Comparison of ENCODE assay signal across 33 cellular contexts in the genomic region with DNA sequence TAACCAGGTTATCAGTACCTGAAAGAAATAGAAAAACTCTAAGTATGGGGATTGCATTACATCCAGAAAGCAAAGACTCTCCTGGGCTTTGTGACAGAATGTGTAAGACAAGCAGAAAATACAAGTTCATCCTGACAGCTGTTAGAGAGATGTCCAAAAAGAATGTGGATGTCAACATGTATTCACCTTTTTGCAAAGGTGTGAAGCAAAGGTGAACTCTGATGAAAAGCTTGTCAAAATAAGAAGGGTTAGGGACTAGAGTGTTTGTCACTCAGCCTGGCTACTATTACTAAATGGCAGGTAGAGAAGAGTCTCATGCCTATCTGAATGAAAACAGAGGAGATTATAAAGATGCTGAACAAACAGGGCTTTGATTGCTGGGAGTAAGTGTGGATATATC.
DNase-seq lines count a peak whose midpoint lies in the region; ATAC-seq, FAIRE-seq and TF ChIP-seq lines count a peak whose summit lies in the region.
"Had no signal": no experiment of that assay in that cellular context is flagged by ENCODE, and none has a peak within 500 bp of the region (broad histone marks: within the 10 kb centered on the region; RNA-seq: fewer than 3 reads in every experiment).

No MANE protein-coding gene starts in this region.

- no peak for TF ChIP-seq POLR2A in H54 (IDR thresholded peaks at IDR 0.05; ENCODE audit: low read depth, low read length)

- no peaks in the 10 kb centered on the region for H3K9me2 ChIP-seq in neural cell (ENCODE audit: insufficient read depth, low read length)

- FAIRE-seq in H54 (lab: Jason Lieb, UNC): peak; percentile 73
- FAIRE-seq: A204.1, A549, D721Med had no signal

- H3K27me3 ChIP-seq in neural cell (ENCODE audit: insufficient read depth, low read depth, low read length): no peaks in the 10 kb centered on the region
- H3K27me3 ChIP-seq in heart right ventricle: no peaks in the 10 kb centered on the region
- H3K27me3 ChIP-seq: BE2C; BLaER1; BLaER1 treated with 17β-estradiol and CSF1 and Interleukin-3, amounts not matched to agents 10 nM and 100 nM had no signal

- no peak overlapping the region for H3K9ac ChIP-seq in neural cell (ENCODE audit: low read length)
- H3K9ac ChIP-seq: BLaER1; BLaER1 treated with 17β-estradiol and CSF1 and Interleukin-3, amounts not matched to agents 10 nM and 100 nM had no signal

- no peaks in the 10 kb centered on the region for H3K79me2 ChIP-seq in neural cell (replicated peaks; ENCODE audit: insufficient read depth, low read length)

- DNase-seq in H54 (ENCODE audit: insufficient read length, low spot score): no peak
- DNase-seq in NCI-H69 (lab: John Stamatoyannopoulos, UW): peak; percentile 53
- no peak for DNase-seq in NCI-H146 (lab: John Stamatoyannopoulos, UW)
- DNase-seq in cerebellum (ENCODE audit: low spot score): no peak
- DNase-seq in heart right ventricle: no peak
- DNase-seq: 8988T; ACHN; AML-193; BE2C; C1 segment of cervical spinal cord; Caco-2; Calu3; CD4-positive, alpha-beta memory T cell; CD4-positive, alpha-beta T cell; CD4-positive, CD25-positive, alpha-beta regulatory T cell; CD8-positive, alpha-beta memory T cell; CD8-positive, alpha-beta T cell; COR-L47; DMS 273 treated with DMSO at 0.1 percent for 48 hours; DMS153; DMS53; DMS79; DMS79 treated with DMSO at 0.1 percent for 48 hours; DND-41; EL had no signal

- H3K36me3 ChIP-seq in neural cell (ENCODE audit: insufficient read depth, low read length): no peaks in the 10 kb centered on the region
- no peaks in the 10 kb centered on the region for H3K36me3 ChIP-seq in heart right ventricle
- H3K36me3 ChIP-seq: BE2C; BLaER1; BLaER1 treated with 17β-estradiol and CSF1 and Interleukin-3, amounts not matched to agents 10 nM and 100 nM had no signal

- TF ChIP-seq CTCF in neural cell (IDR thresholded peaks at IDR 0.05; ENCODE audit: poor library complexity, severe bottlenecking) (no peak), heart right ventricle (IDR thresholded peaks at IDR 0.05) (no peak)

- H3K4me3 ChIP-seq in neural cell (ENCODE audit: low read length): no peak overlapping the region
- H3K4me3 ChIP-seq in heart right ventricle: no peak overlapping the region
- H3K4me3 ChIP-seq: A549; BLaER1; BLaER1 treated with 17β-estradiol and CSF1 and Interleukin-3, amounts not matched to agents 10 nM and 100 nM had no signal

- H3K27ac ChIP-seq in neural cell (ENCODE audit: low read length) (no peak overlapping the region), heart right ventricle (no peak overlapping the region)
- H3K27ac ChIP-seq: 22Rv1; A549; BLaER1; BLaER1 treated with 17β-estradiol and CSF1 and Interleukin-3, amounts not matched to agents 10 nM and 100 nM; C4-2B had no signal

- peak; percentile 90 for TF ChIP-seq EP300 in neural cell (conservative IDR thresholded peaks at IDR 0.05; ENCODE audit: poor library complexity, severe bottlenecking)

- no peak overlapping the region for H2AFZ ChIP-seq in neural cell (ENCODE audit: low read depth, low read length)

- intact Hi-C loops in heart right ventricle (cut with DNase I): no loop called here

- no peak overlapping the region for H3K4me2 ChIP-seq in neural cell (ENCODE audit: low read length)
- H3K4me2 ChIP-seq: A549; BLaER1; BLaER1 treated with 17β-estradiol and CSF1 and Interleukin-3, amounts not matched to agents 10 nM and 100 nM had no signal

- H3K9me3 ChIP-seq in neural cell (ENCODE audit: low read length) (no peaks in the 10 kb centered on the region), heart right ventricle (peaks cover 0 to 5% (median 0%) of the 10 kb centered on the region in 11 donors)
- H3K9me3 ChIP-seq: BE2C; BLaER1; BLaER1 treated with 17β-estradiol and CSF1 and Interleukin-3, amounts not matched to agents 10 nM and 100 nM; Caco-2 had no signal

- H3K4me1 ChIP-seq in heart right ventricle: no peaks in the 10 kb centered on the region
- H3K4me1 ChIP-seq: A549; BLaER1; BLaER1 treated with 17β-estradiol and CSF1 and Interleukin-3, amounts not matched to agents 10 nM and 100 nM; Caco-2 had no signal

- H3F3A ChIP-seq in neural cell (ENCODE audit: insufficient read depth, low read length, poor library complexity, severe bottlenecking): no peaks in the 10 kb centered on the region

- no peak for TF ChIP-seq RAD21 in neural cell (conservative IDR thresholded peaks at IDR 0.05)

- no peak for ATAC-seq in heart right ventricle
- ATAC-seq: A549; CD8-positive, alpha-beta T cell had no signal

- H4K20me1 ChIP-seq in neural cell (ENCODE audit: insufficient read depth): no peaks in the 10 kb centered on the region
- H4K20me1 ChIP-seq: BLaER1; BLaER1 treated with 17β-estradiol and CSF1 and Interleukin-3, amounts not matched to agents 10 nM and 100 nM had no signal

TF ChIP-seq in neural cell, 6 proteins besides CTCF, POLR2A, EP300 and RAD21:
- peak; percentile 70 for TF ChIP-seq POLR2AphosphoS5 (IDR thresholded peaks at IDR 0.05)
- TF ChIP-seq, protein P1, sequence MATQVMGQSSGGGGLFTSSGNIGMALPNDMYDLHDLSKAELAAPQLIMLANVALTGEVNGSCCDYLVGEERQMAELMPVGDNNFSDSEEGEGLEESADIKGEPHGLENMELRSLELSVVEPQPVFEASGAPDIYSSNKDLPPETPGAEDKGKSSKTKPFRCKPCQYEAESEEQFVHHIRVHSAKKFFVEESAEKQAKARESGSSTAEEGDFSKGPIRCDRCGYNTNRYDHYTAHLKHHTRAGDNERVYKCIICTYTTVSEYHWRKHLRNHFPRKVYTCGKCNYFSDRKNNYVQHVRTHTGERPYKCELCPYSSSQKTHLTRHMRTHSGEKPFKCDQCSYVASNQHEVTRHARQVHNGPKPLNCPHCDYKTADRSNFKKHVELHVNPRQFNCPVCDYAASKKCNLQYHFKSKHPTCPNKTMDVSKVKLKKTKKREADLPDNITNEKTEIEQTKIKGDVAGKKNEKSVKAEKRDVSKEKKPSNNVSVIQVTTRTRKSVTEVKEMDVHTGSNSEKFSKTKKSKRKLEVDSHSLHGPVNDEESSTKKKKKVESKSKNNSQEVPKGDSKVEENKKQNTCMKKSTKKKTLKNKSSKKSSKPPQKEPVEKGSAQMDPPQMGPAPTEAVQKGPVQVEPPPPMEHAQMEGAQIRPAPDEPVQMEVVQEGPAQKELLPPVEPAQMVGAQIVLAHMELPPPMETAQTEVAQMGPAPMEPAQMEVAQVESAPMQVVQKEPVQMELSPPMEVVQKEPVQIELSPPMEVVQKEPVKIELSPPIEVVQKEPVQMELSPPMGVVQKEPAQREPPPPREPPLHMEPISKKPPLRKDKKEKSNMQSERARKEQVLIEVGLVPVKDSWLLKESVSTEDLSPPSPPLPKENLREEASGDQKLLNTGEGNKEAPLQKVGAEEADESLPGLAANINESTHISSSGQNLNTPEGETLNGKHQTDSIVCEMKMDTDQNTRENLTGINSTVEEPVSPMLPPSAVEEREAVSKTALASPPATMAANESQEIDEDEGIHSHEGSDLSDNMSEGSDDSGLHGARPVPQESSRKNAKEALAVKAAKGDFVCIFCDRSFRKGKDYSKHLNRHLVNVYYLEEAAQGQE (IDR thresholded peaks at IDR 0.05; ENCODE audit: borderline replicate concordance): no peak
TF ChIP-seq in neural cell: peak in this region for 1.
